In genomic region chr1:8251635-8252034, GRCh38 we compare ENCODE assay signal across 17 cellular contexts.
DNase-seq lines count a peak whose midpoint lies in the region; ATAC-seq and TF ChIP-seq lines count a peak whose summit lies in the region.
"Had no signal": no experiment of that assay in that cellular context is flagged by ENCODE, and none has a peak within 500 bp of the region (broad histone marks: within the 10 kb centered on the region; RNA-seq: fewer than 3 reads in every experiment).

No MANE protein-coding gene starts in this region.

- H3K36me3 Mint-ChIP-seq in endodermal cell (ENCODE audit: low read depth), result no peaks in the 10 kb centered on the region
- H3K36me3 Mint-ChIP-seq: CD4-positive, alpha-beta memory T cell; IgD-negative memory B cell had no signal

- no peak overlapping the region for H3K27ac Mint-ChIP-seq in endodermal cell
- H3K27ac Mint-ChIP-seq: CD4-positive, alpha-beta memory T cell; IgD-negative memory B cell had no signal

- H3K9ac ChIP-seq in endodermal cell (ENCODE audit: extremely low read depth, low read length, poor library complexity, severe bottlenecking), result no peak overlapping the region

- H3K36me3 ChIP-seq in lower lobe of right lung, result no peaks in the 10 kb centered on the region
- no peaks in the 10 kb centered on the region for H3K36me3 ChIP-seq in thyroid gland
- no peaks in the 10 kb centered on the region for H3K36me3 ChIP-seq in endodermal cell (ENCODE audit: control insufficient read depth, insufficient read depth, low read length)
- H3K36me3 ChIP-seq: Peyer's patch had no signal

- H3K27me3 ChIP-seq in lower lobe of right lung (ENCODE audit: low read depth) (no peaks in the 10 kb centered on the region), thyroid gland (no peaks in the 10 kb centered on the region), endodermal cell (ENCODE audit: control insufficient read depth, insufficient read depth, low read length, poor library complexity, severe bottlenecking) (no peaks in the 10 kb centered on the region)
- H3K27me3 ChIP-seq: Peyer's patch had no signal

- no peak overlapping the region for H3K4me3 Mint-ChIP-seq in endodermal cell
- H3K4me3 Mint-ChIP-seq: CD4-positive, alpha-beta memory T cell; IgD-negative memory B cell had no signal

- H3K9me3 ChIP-seq in lower lobe of right lung (no peaks in the 10 kb centered on the region), thyroid gland (no peaks in the 10 kb centered on the region), endodermal cell (ENCODE audit: control insufficient read depth, low read length) (no peaks in the 10 kb centered on the region)
- H3K9me3 ChIP-seq: Peyer's patch had no signal

- H3K27ac ChIP-seq in VCaP (0 out of 2 replicates have a peak overlapping the region, but pooled peaks have one; percentile 19), lower lobe of right lung (peak overlapping the region; percentile 53), thyroid gland (peak overlapping the region; percentile 66 to 96 (median 78)), endodermal cell (ENCODE audit: low read depth, low read length) (no peak overlapping the region)
- H3K27ac ChIP-seq: Peyer's patch, SK-N-MC had no signal

- intact Hi-C loops in lower lobe of right lung (cut with DNase I), result no loop called here
- intact Hi-C loops in thyroid gland (cut with DNase I), result no loop called here

- no peaks in the 10 kb centered on the region for H3K4me1 ChIP-seq in lower lobe of right lung
- H3K4me1 ChIP-seq in thyroid gland, result peaks cover 16 to 18% of the 10 kb centered on the region in 2 donors
- H3K4me1 ChIP-seq in endodermal cell (ENCODE audit: control insufficient read depth, insufficient read depth, low read length), result no peaks in the 10 kb centered on the region

- no peak overlapping the region for H3K4me3 ChIP-seq in lower lobe of right lung
- no peak overlapping the region for H3K4me3 ChIP-seq in thyroid gland (replicated peaks in 1 of 3)
- no peak overlapping the region for H3K4me3 ChIP-seq in endodermal cell (ENCODE audit: low read length)
- H3K4me3 ChIP-seq: Peyer's patch, SK-N-MC had no signal

- WGBS in thyroid gland, 2 donors, result 37 to 50% methylated on average over 9 of the region's 9 CpGs
- 94 to 97% methylated on average over 4 to 9 of the region's 9 CpGs for WGBS in endodermal cell (ENCODE audit: insufficient coverage in 1 of 2, insufficient read length in 1 of 2), 2 experiments

- H3K27me3 Mint-ChIP-seq in endodermal cell (ENCODE audit: insufficient read depth), result no peaks in the 10 kb centered on the region

- no peaks in the 10 kb centered on the region for H3K4me1 Mint-ChIP-seq in endodermal cell

- peak; percentile 23 for DNase-seq in DMS79 treated with DMSO at 0.1 percent for 48 hours (lab: John Stamatoyannopoulos, UW)
- peak; percentile 70 for DNase-seq in lower lobe of right lung
- DNase-seq in thyroid gland, result peak; percentile 89 to 93
- DNase-seq in SIG-M5 (lab: John Stamatoyannopoulos, UW), result no peak
- no peak for DNase-seq in endodermal cell
- DNase-seq: C1 segment of cervical spinal cord; CD4-positive, alpha-beta memory T cell; NCI-H1417; NCI-H526; NCI-H82; Peyer's patch; SHP77 treated with DMSO at 0.1 percent for 48 hours had no signal

- TF ChIP-seq POLR2A in thyroid gland (IDR thresholded peaks at IDR 0.05), result peak in 1 of 2 donors; percentile 57

- ATAC-seq in lower lobe of right lung, result peak; percentile 94
- ATAC-seq in GM19397 (IDR thresholded peaks at IDR 0.05; ENCODE audit: unreplicated experiment), result no peak
- ATAC-seq: HCT116 had no signal

- H3K9me3 Mint-ChIP-seq in endodermal cell, result no peaks in the 10 kb centered on the region
- H3K9me3 Mint-ChIP-seq: IgD-negative memory B cell had no signal

- TF ChIP-seq CTCF in VCaP (conservative IDR thresholded peaks at IDR 0.05) (no peak), lower lobe of right lung (IDR thresholded peaks at IDR 0.05) (no peak), thyroid gland (IDR thresholded peaks at IDR 0.05) (no peak), endodermal cell (conservative IDR thresholded peaks at IDR 0.05) (no peak)

Comparison
In these comparisons a context has a peak if more than half of its experiments do, and no peak if none do; other contexts are left out.
1. DNase-seq: peak in DMS79 treated with DMSO at 0.1 percent for 48 hours (single experiment), lower lobe of right lung (single experiment) and thyroid gland (2 of 2); none in SIG-M5 (single experiment) and endodermal cell (single experiment).